In the genomic region with DNA sequence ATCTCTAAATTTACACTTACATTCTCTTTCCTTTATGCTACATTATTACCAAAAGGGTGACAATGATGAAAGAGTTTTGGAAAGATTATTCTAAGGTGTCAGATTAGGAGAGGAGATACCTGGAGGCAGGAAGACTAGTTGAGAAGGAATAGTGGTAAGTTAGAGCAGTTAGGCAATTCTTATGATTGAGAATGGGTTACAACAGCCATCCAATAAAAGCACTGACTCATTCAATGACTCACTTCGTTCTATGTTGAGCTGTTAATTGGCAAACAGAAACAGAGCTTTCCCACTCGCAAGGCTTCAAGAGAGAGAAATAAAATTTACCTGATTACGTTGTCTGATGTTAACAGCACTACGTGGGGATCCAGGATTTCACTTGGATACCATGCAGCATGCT, we compare ENCODE assay signal across 10 cellular contexts. TPM values are rescaled to one million over a fixed set of nuclear protein-coding genes. Genes with fewer than 3 reads are reported as not detected.
DNase-seq lines count a peak whose midpoint lies in the region; ATAC-seq, FAIRE-seq and TF ChIP-seq lines count a peak whose summit lies in the region.
"Had no signal": no experiment of that assay in that cellular context is flagged by ENCODE, and none has a peak within 500 bp of the region (broad histone marks: within the 10 kb centered on the region; RNA-seq: fewer than 3 reads in every experiment).

No MANE protein-coding gene starts in this region.

- RAD21 ChIA-PET in GM12878 (lab: Charles Lee; ENCODE audit: unreplicated experiment) = no interaction called here

- H2BK12ac ChIP-seq in mesenchymal stem cell (ENCODE audit: low read length in 2 of 2) = no peak overlapping the region

- no peak overlapping the region for H4K8ac ChIP-seq in mesenchymal stem cell (ENCODE audit: low read length)

- 54% methylated on average over 4 of the region's 4 CpGs for WGBS in GM12878 (ENCODE audit: insufficient coverage, insufficient replicate concordance, low lambda C conversion rate, missing lambda C conversion rate)
- 54% methylated on average over 4 of the region's 4 CpGs for WGBS in mesenchymal stem cell

- H3K9me3 ChIP-seq in GM12878 (replicated peaks; ENCODE audit: control insufficient read depth, insufficient read depth, low read length) (no peaks in the 10 kb centered on the region), mesenchymal stem cell (ENCODE audit: control insufficient read depth, low read length) (no peaks in the 10 kb centered on the region)

- H2BK15ac ChIP-seq in mesenchymal stem cell (ENCODE audit: low read depth, poor library complexity, severe bottlenecking) = no peak overlapping the region

- no peak overlapping the region for H3K4me3 ChIP-seq in GM12878
- H3K4me3 ChIP-seq in mesenchymal stem cell (ENCODE audit: insufficient read depth in 1 of 2, low read depth in 1 of 2, low read length in 2 of 2) = peak overlapping the region in 1 of 2 experiments; percentile 38

- H3K36me3 ChIP-seq in GM12878 (ENCODE audit: control insufficient read depth in 2 of 2, insufficient read depth in 2 of 2, low read length in 1 of 2) = peaks cover 9 to 43% of the 10 kb centered on the region in 2 experiments
- peaks cover 25 to 62% of the 10 kb centered on the region in 2 experiments for H3K36me3 ChIP-seq in mesenchymal stem cell (ENCODE audit: control insufficient read depth in 1 of 2, insufficient read depth in 2 of 2, low read depth in 1 of 2, low read length in 2 of 2)

- no peak overlapping the region for H2BK5ac ChIP-seq in mesenchymal stem cell (ENCODE audit: low read depth, low read length, poor library complexity, severe bottlenecking)

- no peak overlapping the region for H3K14ac ChIP-seq in mesenchymal stem cell (ENCODE audit: low read length in 2 of 2)

- TF ChIP-seq POLR2A in GM12878 (IDR thresholded peaks at IDR 0.05; ENCODE audit: low read depth, low read length) = no peak

- H2AFZ ChIP-seq in GM12878 (ENCODE audit: control insufficient read depth, low read depth, low read length) (no peak overlapping the region), mesenchymal stem cell (ENCODE audit: low read depth, low read length) (no peak overlapping the region)

- SMC1A ChIA-PET in GM12878 (lab: Charles Lee; ENCODE audit: uncharacterized antibody, unreplicated experiment) = interaction anchor here (0.9 to 1.5 kb wide), 4 partner anchors 10 to 84 kb away, joined by 3 to 4 read pairs (median 4); no protein-coding TSS in a partner anchor

- no peak overlapping the region for H2BK120ac ChIP-seq in mesenchymal stem cell (ENCODE audit: low read depth, low read length)

- H3K27ac ChIP-seq in GM12878 (ENCODE audit: control insufficient read depth, insufficient read depth) (no peak overlapping the region), mesenchymal stem cell (ENCODE audit: low read length, poor library complexity, severe bottlenecking) (peak overlapping the region; percentile 69)

- H3K23ac ChIP-seq in mesenchymal stem cell (ENCODE audit: low read length in 2 of 2) = no peak overlapping the region

- ATAC-seq in GM12878 (no peak), Right ventricle myocardium superior (ENCODE audit: poor library complexity) (no peak), GM19397 (IDR thresholded peaks at IDR 0.05; ENCODE audit: unreplicated experiment) (no peak)

- no peak for TF ChIP-seq EP300 in GM12878 (IDR thresholded peaks at IDR 0.05; ENCODE audit: borderline replicate concordance in 1 of 2, control insufficient read depth in 1 of 2, low read depth in 2 of 2, low read length in 2 of 2)

- CTCF ChIA-PET in GM12878 (lab: Yijun Ruan, JAX) = interaction anchor here (1.1 kb wide), 1 partner anchor 23 kb away, joined by 5 read pairs; no protein-coding TSS in a partner anchor

- no peak overlapping the region for H3K9ac ChIP-seq in GM12878 (ENCODE audit: control insufficient read depth, insufficient read depth, low read length)
- peak overlapping the region; percentile 71 for H3K9ac ChIP-seq in mesenchymal stem cell (ENCODE audit: low read length)

- H3K4me2 ChIP-seq in GM12878 (ENCODE audit: control insufficient read depth, insufficient read depth) = 0 out of 2 replicates have a peak overlapping the region, but pooled peaks have one; percentile 23
- H3K4me2 ChIP-seq in mesenchymal stem cell (ENCODE audit: low read length, poor library complexity, severe bottlenecking) = no peak overlapping the region

- no peak overlapping the region for H4K91ac ChIP-seq in mesenchymal stem cell (ENCODE audit: low read length)

- H3K79me2 ChIP-seq in GM12878 (ENCODE audit: control insufficient read depth, insufficient read depth, low read length) = peaks cover 58% of the 10 kb centered on the region

- no peak for TF ChIP-seq RAD21 in GM12878 (IDR thresholded peaks at IDR 0.05; ENCODE audit: insufficient read depth, low read depth, low read length)

- no peak overlapping the region for H3K4ac ChIP-seq in mesenchymal stem cell (ENCODE audit: low read depth in 1 of 2, low read length in 2 of 2)

- peaks cover 19% of the 10 kb centered on the region for H3K79me1 ChIP-seq in mesenchymal stem cell (replicated peaks; ENCODE audit: low read length, poor library complexity, severe bottlenecking)

- FAIRE-seq in GM12878 (lab: Jason Lieb, UNC) = no peak
- FAIRE-seq: H1 had no signal

- DNase-seq in AG09319 (ENCODE audit: extremely low read depth, low read depth) (peak; percentile 74), LoVo (ENCODE audit: low spot score) (peak; percentile 89), GM12878 (ENCODE audit: low read depth, low spot score) (no peak), mesenchymal stem cell (peak; percentile 92), DMS114 treated with DMSO at 0.1 percent for 48 hours (lab: John Stamatoyannopoulos, UW; ENCODE audit: unreplicated experiment) (no peak), Right ventricle myocardium superior (no peak), ureter (ENCODE audit: low spot score) (no peak)
- DNase-seq: T-helper 9 cell had no signal

- H3K4me1 ChIP-seq in GM12878 (ENCODE audit: control insufficient read depth, insufficient read depth, low read length) = peaks cover 26% of the 10 kb centered on the region
- peaks cover 17% of the 10 kb centered on the region for H3K4me1 ChIP-seq in mesenchymal stem cell (ENCODE audit: control insufficient read depth, insufficient read depth, low read depth, low read length)

- no peaks in the 10 kb centered on the region for H3K27me3 ChIP-seq in GM12878 (replicated peaks in 1 of 2; ENCODE audit: control insufficient read depth in 2 of 2, insufficient read depth in 2 of 2, low read length in 1 of 2)
- no peaks in the 10 kb centered on the region for H3K27me3 ChIP-seq in mesenchymal stem cell (ENCODE audit: control insufficient read depth in 1 of 2, insufficient read depth in 1 of 2, low read length in 2 of 2)

- no peak for TF ChIP-seq CTCF in AG09319 (IDR thresholded peaks at IDR 0.05; ENCODE audit: low read depth, low read length)
- no peak for TF ChIP-seq CTCF in GM12878 (IDR thresholded peaks at IDR 0.05 in 2 of 3, conservative IDR thresholded peaks at IDR 0.05 in 1 of 3; ENCODE audit: control insufficient read depth in 2 of 3, extremely low read depth in 1 of 3, insufficient read depth in 1 of 3, low read depth in 3 of 3, low read length in 3 of 3)

- in situ Hi-C loops in GM12878 (cut with MboI) = no loop called here

- POLR2A ChIA-PET in GM12878 (lab: Charles Lee) = interaction anchor here (0.9 kb wide), 1 partner anchor 9 kb away, joined by 4 read pairs; no protein-coding TSS in a partner anchor

- peaks cover 4% of the 10 kb centered on the region; the same call in 1 of the 2 replicates for H4K20me1 ChIP-seq in GM12878 (ENCODE audit: control insufficient read depth, insufficient read depth)

- intact Hi-C loops in GM12878 (cut with micrococcal nuclease; ENCODE audit: unreplicated experiment) = no loop called here
- intact Hi-C loops in Right ventricle myocardium superior (cut with DNase I) = no loop called here

- no peak overlapping the region for H2AK5ac ChIP-seq in mesenchymal stem cell (ENCODE audit: low read length, severe bottlenecking)

- TSS peak; percentile 6 for BruUV-seq in GM12878 (replicated peaks; lab: Mats Ljungman, UMichigan)

- no peak overlapping the region for H3K18ac ChIP-seq in mesenchymal stem cell (ENCODE audit: low read depth in 1 of 2, low read length in 2 of 2)

RNA-seq across cellular contexts. Expression of gene NUP88, which starts 5.8 kb away (rescaled TPM):
- total RNA-seq in GM12878 (2013; cell fraction: nucleolus; rRNA removed) = 270 and 280 TPM in 2 replicates
- total RNA-seq in GM12878 (2014; rRNA removed) = 188 and 189 TPM in 2 replicates
- total RNA-seq in GM12878 (2014; rRNA removed; fragmentation: Illumina TruSeq; extraction: Trizol) = 232 and 233 TPM in 2 replicates
- 109 and 125 TPM in 2 replicates for total RNA-seq in GM12878 (2021)
- 35.8 TPM for polyA plus RNA-seq in GM12878 (2011; ENCODE audit: low read depth)
- 200 and 238 TPM in 2 replicates for polyA plus RNA-seq in GM12878 (2011; rRNA removed)
- 145 and 161 TPM in 2 replicates for polyA plus RNA-seq in GM12878 (2011; cell fraction: cytosol; rRNA removed)
- polyA plus RNA-seq in GM12878 (2011; cell fraction: nucleus; rRNA removed) = 127 and 139 TPM in 2 replicates
- polyA plus RNA-seq in GM12878 (2012) = 80.8 and 110 TPM in 2 replicates
- 244 and 280 TPM in 2 replicates for polyA plus RNA-seq in GM12878 (2014; fragmentation: Illumina TruSeq; extraction: Trizol)
- 100 to 1,000 TPM; 110 to 137 TPM for polyA plus RNA-seq in GM12878 (2014; fragmentation: Nextera tagmentation; extraction: Ambion mirVana)
- 153 and 173 TPM in 2 replicates for polyA plus RNA-seq in GM12878 (2014; rRNA removed)
- polyA plus RNA-seq in GM12878 (2016; fragmentation: Nextera tagmentation; extraction: Ambion mirVana) = 100 to 1,000 TPM; 188 to 208 TPM
- polyA minus RNA-seq in GM12878 (2011; rRNA and poly(A)+ RNA removed) = 258 and 329 TPM in 2 replicates
- 66.0 and 82.0 TPM in 2 replicates for polyA minus RNA-seq in GM12878 (2011; cell fraction: cytosol; rRNA and poly(A)+ RNA removed)
- 93.5 and 119 TPM in 2 replicates for polyA minus RNA-seq in GM12878 (2011; cell fraction: nucleus; rRNA and poly(A)+ RNA removed)
- polyA plus RNA-seq in mesenchymal stem cell (2013, experiment 1 of 2) = 34.9 TPM
- 36.1 TPM for polyA plus RNA-seq in mesenchymal stem cell (2013, experiment 2 of 2)
- 39.6 TPM for total RNA-seq in Right ventricle myocardium superior
- 73.9 TPM for total RNA-seq in ureter

RNA-seq across cellular contexts. Expression of gene RPAIN, which starts 6.3 kb away (rescaled TPM):
- total RNA-seq in GM12878 (2013; cell fraction: nucleolus; rRNA removed) = 166 and 189 TPM in 2 replicates
- total RNA-seq in GM12878 (2014; rRNA removed) (68.6 and 70.4 TPM in 2 replicates), GM12878 (2014; rRNA removed; fragmentation: Illumina TruSeq; extraction: Trizol) (74.6 and 76.3 TPM in 2 replicates), GM12878 (2021) (44.6 and 45.8 TPM in 2 replicates), Right ventricle myocardium superior (24.8 TPM), ureter (41.7 TPM)
- 32.9 TPM for polyA plus RNA-seq in GM12878 (2011; ENCODE audit: low read depth)
- polyA plus RNA-seq in GM12878 (2011; rRNA removed) (69.5 and 69.8 TPM in 2 replicates), GM12878 (2014; fragmentation: Illumina TruSeq; extraction: Trizol) (50.2 and 53.3 TPM in 2 replicates), GM12878 (2014; fragmentation: Nextera tagmentation; extraction: Ambion mirVana) (100 to 1,000 TPM; 101 to 109 TPM), GM12878 (2014; rRNA removed) (50.6 and 56.4 TPM in 2 replicates), GM12878 (2016; fragmentation: Nextera tagmentation; extraction: Ambion mirVana) (10 to 100 TPM; 71.5 to 74.8 TPM)
- 45.4 and 50.3 TPM in 2 replicates for polyA plus RNA-seq in GM12878 (2011; cell fraction: cytosol; rRNA removed)
- polyA plus RNA-seq in GM12878 (2011; cell fraction: nucleus; rRNA removed) = 60.8 and 64.9 TPM in 2 replicates
- 35.3 and 37.0 TPM in 2 replicates for polyA plus RNA-seq in GM12878 (2012)
- polyA minus RNA-seq in GM12878 (2011; rRNA and poly(A)+ RNA removed) = 39.9 and 44.4 TPM in 2 replicates
- 15.9 and 16.4 TPM in 2 replicates for polyA minus RNA-seq in GM12878 (2011; cell fraction: cytosol; rRNA and poly(A)+ RNA removed)
- 35.1 and 43.3 TPM in 2 replicates for polyA minus RNA-seq in GM12878 (2011; cell fraction: nucleus; rRNA and poly(A)+ RNA removed)
- 27.2 TPM for polyA plus RNA-seq in mesenchymal stem cell (2013, experiment 1 of 2)
- polyA plus RNA-seq in mesenchymal stem cell (2013, experiment 2 of 2) = 26.8 TPM

RNA-seq across cellular contexts. Expression of gene C1QBP, which starts 25.3 kb away (rescaled TPM):
- 51.2 and 54.9 TPM in 2 replicates for total RNA-seq in GM12878 (2013; cell fraction: nucleolus; rRNA removed)
- total RNA-seq in GM12878 (2014; rRNA removed) = 415 and 426 TPM in 2 replicates
- 629 and 683 TPM in 2 replicates for total RNA-seq in GM12878 (2014; rRNA removed; fragmentation: Illumina TruSeq; extraction: Trizol)
- 411 and 415 TPM in 2 replicates for total RNA-seq in GM12878 (2021)
- polyA plus RNA-seq in GM12878 (2011; ENCODE audit: low read depth) = 296 TPM
- 444 and 610 TPM in 2 replicates for polyA plus RNA-seq in GM12878 (2011; rRNA removed)
- 232 and 273 TPM in 2 replicates for polyA plus RNA-seq in GM12878 (2011; cell fraction: cytosol; rRNA removed)
- polyA plus RNA-seq in GM12878 (2011; cell fraction: nucleus; rRNA removed) = 184 and 213 TPM in 2 replicates
- polyA plus RNA-seq in GM12878 (2012) = 238 and 269 TPM in 2 replicates
- 592 and 753 TPM in 2 replicates for polyA plus RNA-seq in GM12878 (2014; fragmentation: Illumina TruSeq; extraction: Trizol)
- 100 to 1,000 TPM; 124 to 227 TPM for polyA plus RNA-seq in GM12878 (2014; fragmentation: Nextera tagmentation; extraction: Ambion mirVana)
- polyA plus RNA-seq in GM12878 (2014; rRNA removed) = 381 and 414 TPM in 2 replicates
- 100 to 1,000 TPM; 945 to 989 TPM for polyA plus RNA-seq in GM12878 (2016; fragmentation: Nextera tagmentation; extraction: Ambion mirVana)
- polyA minus RNA-seq in GM12878 (2011; rRNA and poly(A)+ RNA removed) = 160 and 234 TPM in 2 replicates
- 111 TPM in 2 replicates for polyA minus RNA-seq in GM12878 (2011; cell fraction: cytosol; rRNA and poly(A)+ RNA removed)
- polyA minus RNA-seq in GM12878 (2011; cell fraction: nucleus; rRNA and poly(A)+ RNA removed) = 34.8 and 40.8 TPM in 2 replicates
- polyA plus RNA-seq in mesenchymal stem cell (2013, experiment 1 of 2) = 95.0 TPM
- 94.1 TPM for polyA plus RNA-seq in mesenchymal stem cell (2013, experiment 2 of 2)
- 128 TPM for total RNA-seq in Right ventricle myocardium superior
- 143 TPM for total RNA-seq in ureter

RNA-seq across cellular contexts. Expression of gene DHX33, which starts 55.1 kb away (rescaled TPM):
- 17.5 and 18.6 TPM in 2 replicates for total RNA-seq in GM12878 (2013; cell fraction: nucleolus; rRNA removed)
- total RNA-seq in GM12878 (2014; rRNA removed) = 11.7 and 12.7 TPM in 2 replicates
- 12.4 and 12.8 TPM in 2 replicates for total RNA-seq in GM12878 (2014; rRNA removed; fragmentation: Illumina TruSeq; extraction: Trizol)
- 30.6 and 33.5 TPM in 2 replicates for total RNA-seq in GM12878 (2021)
- 8.1 TPM for polyA plus RNA-seq in GM12878 (2011; ENCODE audit: low read depth)
- polyA plus RNA-seq in GM12878 (2011; rRNA removed) = 12.3 and 16.5 TPM in 2 replicates
- polyA plus RNA-seq in GM12878 (2011; cell fraction: cytosol; rRNA removed) = 16.9 and 18.8 TPM in 2 replicates
- polyA plus RNA-seq in GM12878 (2011; cell fraction: nucleus; rRNA removed) = 12.3 and 20.4 TPM in 2 replicates
- polyA plus RNA-seq in GM12878 (2012) = 11.2 and 11.5 TPM in 2 replicates
- 32.0 and 33.2 TPM in 2 replicates for polyA plus RNA-seq in GM12878 (2014; fragmentation: Illumina TruSeq; extraction: Trizol)
- polyA plus RNA-seq in GM12878 (2014; fragmentation: Nextera tagmentation; extraction: Ambion mirVana) = 10 to 100 TPM; 12.2 to 13.3 TPM
- 24.6 and 24.8 TPM in 2 replicates for polyA plus RNA-seq in GM12878 (2014; rRNA removed)
- 1 to 10 TPM; 6.5 to 8.5 TPM for polyA plus RNA-seq in GM12878 (2016; fragmentation: Nextera tagmentation; extraction: Ambion mirVana)
- 27.1 and 28.2 TPM in 2 replicates for polyA minus RNA-seq in GM12878 (2011; rRNA and poly(A)+ RNA removed)
- polyA minus RNA-seq in GM12878 (2011; cell fraction: cytosol; rRNA and poly(A)+ RNA removed) = 12.3 and 12.7 TPM in 2 replicates
- 5.7 and 9.2 TPM in 2 replicates for polyA minus RNA-seq in GM12878 (2011; cell fraction: nucleus; rRNA and poly(A)+ RNA removed)
- polyA plus RNA-seq in mesenchymal stem cell (2013, experiment 1 of 2) = 7.7 TPM
- 8.0 TPM for polyA plus RNA-seq in mesenchymal stem cell (2013, experiment 2 of 2)
- 4.0 TPM for total RNA-seq in Right ventricle myocardium superior
- 15.8 TPM for total RNA-seq in ureter

Comparison
In these comparisons a context has a peak if more than half of its experiments do, and no peak if none do; other contexts are left out.
1. DNase-seq: peak in AG09319 (single experiment), LoVo (single experiment) and mesenchymal stem cell (single experiment); none in GM12878 (single experiment), DMS114 treated with DMSO at 0.1 percent for 48 hours (single experiment), Right ventricle myocardium superior (single experiment) and ureter (single experiment).